18 cellular contexts compared by ENCODE assay signal in the genomic region with DNA sequence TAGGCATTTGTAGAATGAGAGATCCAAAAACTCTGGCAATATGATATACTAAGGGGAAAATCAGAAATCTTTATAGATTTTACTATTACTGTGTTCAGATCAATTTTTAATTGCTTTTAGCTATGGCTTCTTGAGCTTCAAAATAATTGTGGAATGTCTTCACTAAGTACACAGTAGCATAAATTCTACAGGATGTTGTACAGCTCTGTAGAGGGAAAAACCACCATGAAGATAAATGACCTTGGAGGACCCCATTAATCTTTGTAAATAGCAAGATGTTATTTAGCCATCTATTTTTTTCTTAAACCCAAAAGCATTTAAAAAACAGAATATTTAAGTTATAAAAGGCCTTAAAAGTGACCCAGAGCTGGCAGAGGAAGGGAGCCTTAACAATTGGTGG. TPM values are rescaled to one million over a fixed set of nuclear protein-coding genes. Genes with fewer than 3 reads are reported as not detected.
DNase-seq lines count a peak whose midpoint lies in the region; ATAC-seq and TF ChIP-seq lines count a peak whose summit lies in the region.
"Had no signal": no experiment of that assay in that cellular context is flagged by ENCODE, and none has a peak within 500 bp of the region (broad histone marks: within the 10 kb centered on the region; RNA-seq: fewer than 3 reads in every experiment).

No MANE protein-coding gene starts in this region.

- no peaks in the 10 kb centered on the region for H3K79me1 ChIP-seq in mesenchymal stem cell (replicated peaks; ENCODE audit: low read length, poor library complexity, severe bottlenecking)

- H2BK15ac ChIP-seq in mesenchymal stem cell (ENCODE audit: low read depth, poor library complexity, severe bottlenecking) = no peak overlapping the region

- no peak overlapping the region for H2BK12ac ChIP-seq in mesenchymal stem cell (ENCODE audit: low read length in 2 of 2)

- H2BK120ac ChIP-seq in mesenchymal stem cell (ENCODE audit: low read depth, low read length) = no peak overlapping the region

- no peaks in the 10 kb centered on the region for H3K27me3 Mint-ChIP-seq in natural killer cell treated with Interleukin-12 subunit alpha and Interleukin-12 subunit beta and Interleukin-15 and Interleukin-18, amount 100 ng/mL, for 72 hours
- H3K27me3 Mint-ChIP-seq in natural killer cell (ENCODE audit: low read depth in 2 of 2) = peaks cover 6% of the 10 kb centered on the region in 2 donors
- no peaks in the 10 kb centered on the region for H3K27me3 Mint-ChIP-seq in brain

- H3K27me3 ChIP-seq in mesenchymal stem cell (ENCODE audit: control insufficient read depth in 1 of 2, insufficient read depth in 1 of 2, low read length in 2 of 2) (no peaks in the 10 kb centered on the region), BE2C (no peaks in the 10 kb centered on the region)
- H3K27me3 ChIP-seq: BLaER1 had no signal

- H2BK5ac ChIP-seq in mesenchymal stem cell (ENCODE audit: low read depth, low read length, poor library complexity, severe bottlenecking) = no peak overlapping the region

- no peak overlapping the region for H3K23ac ChIP-seq in mesenchymal stem cell (ENCODE audit: low read length in 2 of 2)

- DNase-seq in natural killer cell treated with Interleukin-12 subunit alpha and Interleukin-12 subunit beta and Interleukin-15 and Interleukin-18, amount 100 ng/mL, for 72 hours (ENCODE audit: low spot score) = no peak
- DNase-seq in natural killer cell = no peak
- DNase-seq in mesenchymal stem cell = peak; percentile 54
- no peak for DNase-seq in activated CD8-positive, alpha-beta memory T cell treated with anti-CD3 and anti-CD28 coated beads, Interleukin-2, amount 50 U/mL, for 48 hours
- no peak for DNase-seq in Right ventricle myocardium inferior (ENCODE audit: missing footprints)
- DNase-seq in NCI-H2081 (lab: John Stamatoyannopoulos, UW) = no peak
- no peak for DNase-seq in BE2C
- DNase-seq: CD4-positive, alpha-beta memory T cell; KBM-7; NCI-H187; NCI-H2227 treated with DMSO at 0.1 percent for 48 hours; NCI-H524; NCI-H82; RPMI8226; SIG-M5 had no signal

- H3K27ac ChIP-seq in mesenchymal stem cell (ENCODE audit: low read length, poor library complexity, severe bottlenecking) = no peak overlapping the region
- H3K27ac ChIP-seq: BLaER1 had no signal

- peak overlapping the region; percentile 42 for H3K9ac ChIP-seq in mesenchymal stem cell (ENCODE audit: low read length)
- H3K9ac ChIP-seq: BLaER1 had no signal

- H3K36me3 Mint-ChIP-seq in natural killer cell treated with Interleukin-12 subunit alpha and Interleukin-12 subunit beta and Interleukin-15 and Interleukin-18, amount 100 ng/mL, for 72 hours = peaks cover 7% of the 10 kb centered on the region
- no peaks in the 10 kb centered on the region for H3K36me3 Mint-ChIP-seq in natural killer cell
- no peaks in the 10 kb centered on the region for H3K36me3 Mint-ChIP-seq in brain

- H2AFZ ChIP-seq in mesenchymal stem cell (ENCODE audit: low read depth, low read length) = no peak overlapping the region

- peak overlapping the region; percentile 78 to 92 for H3K27ac Mint-ChIP-seq in natural killer cell treated with Interleukin-12 subunit alpha and Interleukin-12 subunit beta and Interleukin-15 and Interleukin-18, amount 100 ng/mL, for 72 hours
- H3K27ac Mint-ChIP-seq in natural killer cell (no peak overlapping the region), brain (peak overlapping the region in 3 of 5 experiments; percentile 45 to 60 (median 57))
- H3K27ac Mint-ChIP-seq: CD4-positive, alpha-beta memory T cell had no signal

- H3K4me2 ChIP-seq in mesenchymal stem cell (ENCODE audit: low read length, poor library complexity, severe bottlenecking) = no peak overlapping the region
- H3K4me2 ChIP-seq: BLaER1 had no signal

- H3K9me3 Mint-ChIP-seq in natural killer cell treated with Interleukin-12 subunit alpha and Interleukin-12 subunit beta and Interleukin-15 and Interleukin-18, amount 100 ng/mL, for 72 hours = peaks cover 3% of the 10 kb centered on the region
- H3K9me3 Mint-ChIP-seq in natural killer cell (peaks cover 0 to 4% of the 10 kb centered on the region in 2 donors), brain (peaks cover 9 to 26% (median 16%) of the 10 kb centered on the region in 5 experiments)

- peak overlapping the region; percentile 36 for H3K4me3 Mint-ChIP-seq in natural killer cell treated with Interleukin-12 subunit alpha and Interleukin-12 subunit beta and Interleukin-15 and Interleukin-18, amount 100 ng/mL, for 72 hours
- no peak overlapping the region for H3K4me3 Mint-ChIP-seq in natural killer cell
- H3K4me3 Mint-ChIP-seq in brain = no peak overlapping the region
- H3K4me3 Mint-ChIP-seq: CD4-positive, alpha-beta memory T cell had no signal

- no peak overlapping the region for H4K8ac ChIP-seq in mesenchymal stem cell (ENCODE audit: low read length)

- no peak overlapping the region for H4K91ac ChIP-seq in mesenchymal stem cell (ENCODE audit: low read length)

- intact Hi-C loops in natural killer cell (cut with micrococcal nuclease) = no loop called here
- intact Hi-C loops in Right ventricle myocardium inferior (cut with DNase I) = no loop called here

- H3K4me3 ChIP-seq in mesenchymal stem cell (ENCODE audit: insufficient read depth in 1 of 2, low read depth in 1 of 2, low read length in 2 of 2) = no peak overlapping the region
- H3K4me3 ChIP-seq in BE2C (ENCODE audit: low read depth, low read length) = no peak overlapping the region
- H3K4me3 ChIP-seq: BLaER1, GM12878 had no signal

- no peaks in the 10 kb centered on the region for H3K36me3 ChIP-seq in mesenchymal stem cell (ENCODE audit: control insufficient read depth in 1 of 2, insufficient read depth in 2 of 2, low read depth in 1 of 2, low read length in 2 of 2)
- no peaks in the 10 kb centered on the region for H3K36me3 ChIP-seq in BE2C
- H3K36me3 ChIP-seq: BLaER1 had no signal

- TF ChIP-seq CTCF in natural killer cell (IDR thresholded peaks at IDR 0.05) (no peak), brain (conservative IDR thresholded peaks at IDR 0.05) (no peak), BE2C (IDR thresholded peaks at IDR 0.05; ENCODE audit: low read depth, low read length) (no peak)

- no peaks in the 10 kb centered on the region for H3K9me3 ChIP-seq in mesenchymal stem cell (ENCODE audit: control insufficient read depth, low read length)
- H3K9me3 ChIP-seq in BE2C = no peaks in the 10 kb centered on the region

- H3K14ac ChIP-seq in mesenchymal stem cell (ENCODE audit: low read length in 2 of 2) = no peak overlapping the region

- peaks cover 20 to 21% of the 10 kb centered on the region in 2 donors for H3K4me1 Mint-ChIP-seq in natural killer cell treated with Interleukin-12 subunit alpha and Interleukin-12 subunit beta and Interleukin-15 and Interleukin-18, amount 100 ng/mL, for 72 hours (ENCODE audit: low read depth in 2 of 2)
- H3K4me1 Mint-ChIP-seq in natural killer cell (no peaks in the 10 kb centered on the region), brain (peaks cover 8% of the 10 kb centered on the region)
- H3K4me1 Mint-ChIP-seq: CD4-positive, alpha-beta memory T cell had no signal

- H3K4ac ChIP-seq in mesenchymal stem cell (ENCODE audit: low read depth in 1 of 2, low read length in 2 of 2) = no peak overlapping the region

- peak overlapping the region in 1 of 2 experiments; percentile 33 for H3K18ac ChIP-seq in mesenchymal stem cell (ENCODE audit: low read depth in 1 of 2, low read length in 2 of 2)

- ATAC-seq in natural killer cell treated with Interleukin-12 subunit alpha and Interleukin-12 subunit beta and Interleukin-15 and Interleukin-18, amount 100 ng/mL, for 72 hours = no peak
- ATAC-seq in natural killer cell = no peak
- ATAC-seq in Right ventricle myocardium inferior = no peak
- ATAC-seq: GM12878 had no signal

- H2AK5ac ChIP-seq in mesenchymal stem cell (ENCODE audit: low read length, severe bottlenecking) = no peak overlapping the region

- no peaks in the 10 kb centered on the region for H3K4me1 ChIP-seq in mesenchymal stem cell (ENCODE audit: control insufficient read depth, insufficient read depth, low read depth, low read length)
- H3K4me1 ChIP-seq in BE2C = no peaks in the 10 kb centered on the region
- H3K4me1 ChIP-seq: BLaER1 had no signal

RNA-seq across cellular contexts. Expression of a gene that starts 43.9 kb away (rescaled TPM):
- 100 to 1,000 TPM; 149 to 217 TPM for total RNA-seq in natural killer cell treated with Interleukin-12 subunit alpha and Interleukin-12 subunit beta and Interleukin-15 and Interleukin-18, amount 100 ng/mL, for 72 hours
- total RNA-seq in natural killer cell (100 to 1,000 TPM; 154 to 214 (median 206) TPM), Right ventricle myocardium inferior (57.8 TPM)
- 2.7 TPM for polyA plus RNA-seq in brain (ENCODE audit: insufficient read depth, low read depth, low replicate concordance)
- 183 TPM for polyA plus RNA-seq in mesenchymal stem cell (2013, experiment 1 of 2)
- polyA plus RNA-seq in mesenchymal stem cell (2013, experiment 2 of 2) = 178 TPM
- polyA plus RNA-seq in BE2C (2012; ENCODE audit: insufficient read depth, insufficient read length, low read depth) = 12.6 TPM

Comparison
In these comparisons a context has a peak if more than half of its experiments do, and no peak if none do; other contexts are left out.
1. H3K27ac Mint-ChIP-seq: peak in natural killer cell treated with Interleukin-12 subunit alpha and Interleukin-12 subunit beta and Interleukin-15 and Interleukin-18, amount 100 ng/mL, for 72 hours (2 of 2) and brain (3 of 5); none in natural killer cell (0 of 2).